In genomic region chr1:26786437-26787380, GRCh38 we compare ENCODE assay signal across 8 cellular contexts. TPM values are rescaled to one million over a fixed set of nuclear protein-coding genes. Genes with fewer than 3 reads are reported as not detected.
DNase-seq lines count a peak whose midpoint lies in the region; ATAC-seq and TF ChIP-seq lines count a peak whose summit lies in the region.

No MANE protein-coding gene starts in this region.

- in situ Hi-C loops in ACHN (cut with HindIII; ENCODE audit: low pct_ligation_motif_present, low pct_unique_long_range_greater_than_20kb, low sequenced_read_pairs), result no loop called here

- intact Hi-C loops in aorta (cut with DNase I), result loop anchor here in 1 of 2 donors (1.0 kb wide), 1 partner anchor 90 kb away; the partner anchor contains the start of gene ARID1A

- ATAC-seq in naive B cell (ENCODE audit: low read depth in 2 of 2) (no peak), aorta (ENCODE audit: low FRiP score) (peak; percentile 73), HG02763 (IDR thresholded peaks at IDR 0.05; ENCODE audit: unreplicated experiment) (no peak)

- no peak for TF ChIP-seq CTCF in GM12875 (IDR thresholded peaks at IDR 0.05; ENCODE audit: borderline replicate concordance, insufficient read depth, low read depth, low read length)
- TF ChIP-seq CTCF in fibroblast of lung (conservative IDR thresholded peaks at IDR 0.05 in 1 of 2, IDR thresholded peaks at IDR 0.05 in 1 of 2; ENCODE audit: low read depth in 1 of 2, low read length in 2 of 2), result no peak

- H3K27ac ChIP-seq in fibroblast of lung (ENCODE audit: insufficient read depth, low read length) (peak overlapping the region; percentile 99), aorta (ENCODE audit: low read depth in 1 of 2, low read length in 2 of 2) (peak overlapping the region; percentile 91 to 100)

- no peaks in the 10 kb centered on the region for H3K9me3 ChIP-seq in fibroblast of lung (ENCODE audit: control insufficient read depth, insufficient read depth, low read depth, low read length)
- H3K9me3 ChIP-seq in aorta (ENCODE audit: control insufficient read depth, low read length), result no peaks in the 10 kb centered on the region

- peak overlapping the region; percentile 86 for H3K9ac ChIP-seq in fibroblast of lung (ENCODE audit: insufficient read depth, low read length)

- H3K27me3 ChIP-seq in fibroblast of lung (ENCODE audit: control insufficient read depth, insufficient read depth, low read length) (no peaks in the 10 kb centered on the region), aorta (ENCODE audit: control insufficient read depth in 1 of 2, insufficient read depth in 2 of 2, low read length in 1 of 2) (no peaks in the 10 kb centered on the region)

- peak overlapping the region; percentile 94 for H3K4me2 ChIP-seq in fibroblast of lung (ENCODE audit: extremely low read depth, insufficient read depth, low read length)

- peaks cover 0 to 1% (median 0%) of the 10 kb centered on the region in 7 donors for H3K9me3 Mint-ChIP-seq in naive B cell

- peak overlapping the region; percentile 98 to 99 (median 99) for H3K27ac Mint-ChIP-seq in naive B cell

- peaks cover 2% of the 10 kb centered on the region for H3K79me2 ChIP-seq in fibroblast of lung (ENCODE audit: control insufficient read depth, insufficient read depth, low read length)

- no peaks in the 10 kb centered on the region for H3K27me3 Mint-ChIP-seq in naive B cell

- peaks cover 35% of the 10 kb centered on the region for H3K4me1 ChIP-seq in fibroblast of lung (ENCODE audit: control insufficient read depth, extremely low read depth, insufficient read depth, low read length)
- H3K4me1 ChIP-seq in aorta (ENCODE audit: control insufficient read depth in 1 of 2, insufficient read depth in 2 of 2, low read length in 2 of 2), result peaks cover 0 to 2% of the 10 kb centered on the region in 2 donors

- no peaks in the 10 kb centered on the region for H4K20me1 ChIP-seq in fibroblast of lung (ENCODE audit: control insufficient read depth, extremely low read depth, insufficient read depth, low read length)

- peaks cover 42 to 50% (median 43%) of the 10 kb centered on the region in 3 donors for H3K4me1 Mint-ChIP-seq in naive B cell

- H2AFZ ChIP-seq in fibroblast of lung (ENCODE audit: low read length), result no peak overlapping the region

- peak overlapping the region; percentile 52 for H3K4me3 ChIP-seq in GM12875 (ENCODE audit: low read depth, low read length)
- peak overlapping the region; percentile 60 to 90 (median 72) for H3K4me3 ChIP-seq in fibroblast of lung (replicated peaks in 1 of 4; ENCODE audit: control extremely low read depth in 1 of 4, insufficient read depth in 1 of 4, low read depth in 3 of 4, low read length in 4 of 4)
- peak overlapping the region; percentile 48 to 71 for H3K4me3 ChIP-seq in aorta (ENCODE audit: low read length in 2 of 2)

- WGBS in aorta, 2 donors, result 1% methylated on average over 12 of the region's 12 CpGs

- DNase-seq in ACHN (peak; percentile 78), NCI-H2196 treated with DMSO at 0.1 percent for 48 hours (lab: John Stamatoyannopoulos, UW; ENCODE audit: unreplicated experiment) (peak; percentile 66), fibroblast of lung (ENCODE audit: low read depth in 2 of 2) (peak; percentile 86 to 92), naive B cell (peak; percentile 7), aorta (peak in 1 of 2 donors; percentile 82)
- DNase-seq in activated CD8-positive, alpha-beta memory T cell treated with anti-CD3 and anti-CD28 coated beads, Interleukin-2, amount 50 U/mL, for 48 hours, result peak; percentile 72

- H3K36me3 Mint-ChIP-seq in naive B cell, result no peaks in the 10 kb centered on the region

- peak overlapping the region; percentile 83 to 99 (median 99) for H3K4me3 Mint-ChIP-seq in naive B cell

- H3K36me3 ChIP-seq in fibroblast of lung (ENCODE audit: control insufficient read depth, insufficient read depth, low read length) (no peaks in the 10 kb centered on the region), aorta (ENCODE audit: control insufficient read depth in 1 of 2, insufficient read depth in 2 of 2, low read length in 1 of 2) (no peaks in the 10 kb centered on the region)

RNA-seq across cellular contexts. Expression of gene PIGV, which starts 1.0 kb away (rescaled TPM):
- total RNA-seq in fibroblast of lung (17.2 and 29.6 TPM in 2 replicates), aorta (10 to 100 TPM in 1 of 2 donors, 1 to 10 TPM in 1; 6.8 to 10.3 TPM)
- polyA plus RNA-seq in fibroblast of lung (10.4 and 13.3 TPM in 2 replicates), naive B cell (ENCODE audit: low read depth in 6 of 6) (10 to 100 TPM in 4 of 6 donors, 1 to 10 TPM in 2; 7.8 to 14.2 (median 10.8) TPM), aorta (10 to 100 TPM in 1 of 2 donors, 1 to 10 TPM in 1; 6.9 to 10.9 TPM)
- polyA plus RNA-seq in fibroblast of lung (2012), result 7.6 and 8.9 TPM in 2 replicates
- polyA minus RNA-seq in fibroblast of lung (ENCODE audit: low replicate concordance), result 16.0 and 24.3 TPM in 2 replicates

RNA-seq across cellular contexts. Expression of gene ZDHHC18, which starts 39.8 kb away (rescaled TPM):
- total RNA-seq in fibroblast of lung (4.6 and 6.3 TPM in 2 replicates), aorta (10 to 100 TPM; 18.0 to 21.4 TPM)
- polyA plus RNA-seq in fibroblast of lung (16.9 and 22.3 TPM in 2 replicates), naive B cell (ENCODE audit: low read depth in 6 of 6) (1 to 10 TPM; 2.2 to 7.9 (median 2.4) TPM), aorta (1 to 10 TPM; 8.0 to 8.2 TPM)
- polyA plus RNA-seq in fibroblast of lung (2012), result 14.3 and 18.7 TPM in 2 replicates
- 56.9 and 116 TPM in 2 replicates for polyA minus RNA-seq in fibroblast of lung (ENCODE audit: low replicate concordance)
